Comparison of ENCODE assay signal across 8 cellular contexts in genomic region chr17:13016881-13017622, GRCh38. TPM values are rescaled to one million over a fixed set of nuclear protein-coding genes. Genes with fewer than 3 reads are reported as not detected.
DNase-seq lines count a peak whose midpoint lies in the region; ATAC-seq and TF ChIP-seq lines count a peak whose summit lies in the region.

No MANE protein-coding gene starts in this region.

- peak overlapping the region; percentile 43 for H3K27ac ChIP-seq in SU-DHL-6 (ENCODE audit: low read depth, low read length)

- no peaks in the 10 kb centered on the region for H3K9me2 ChIP-seq in SU-DHL-6 (replicated peaks; ENCODE audit: insufficient read depth, low read length)

- H3K4me3 ChIP-seq in SU-DHL-6 (ENCODE audit: insufficient read depth, low read length, poor library complexity, severe bottlenecking) (peak overlapping the region; percentile 72), fibroblast of mammary gland (ENCODE audit: control insufficient read depth, low read depth, low read length) (peak overlapping the region; percentile 90)

- H3K4me1 Mint-ChIP-seq in osteocyte (ENCODE audit: unreplicated experiment) = peaks cover 16% of the 10 kb centered on the region

- H3K4me3 Mint-ChIP-seq in osteocyte (ENCODE audit: unreplicated experiment) = peak overlapping the region; percentile 90

- no peaks in the 10 kb centered on the region for H3K27me3 ChIP-seq in SU-DHL-6 (ENCODE audit: low read length)

- peaks cover 25% of the 10 kb centered on the region for H3K79me2 ChIP-seq in SU-DHL-6 (ENCODE audit: insufficient read depth, low read length)

- H2AFZ ChIP-seq in SU-DHL-6 (ENCODE audit: low read depth, low read length, severe bottlenecking) = peak overlapping the region; percentile 17

- ATAC-seq in HG02938 (IDR thresholded peaks at IDR 0.05; ENCODE audit: unreplicated experiment) = peak; percentile 26

- H3K27ac Mint-ChIP-seq in osteocyte (ENCODE audit: unreplicated experiment) = peak overlapping the region; percentile 81

- peaks cover 19% of the 10 kb centered on the region for H3K36me3 ChIP-seq in SU-DHL-6 (ENCODE audit: low read length)

- H3K27me3 Mint-ChIP-seq in osteocyte (ENCODE audit: unreplicated experiment) = no peaks in the 10 kb centered on the region

- H3K9me3 ChIP-seq in SU-DHL-6 (ENCODE audit: insufficient read depth, low read length) = no peaks in the 10 kb centered on the region

- no peaks in the 10 kb centered on the region for H3F3A ChIP-seq in SU-DHL-6 (ENCODE audit: insufficient read depth)

- H3K36me3 Mint-ChIP-seq in osteocyte (ENCODE audit: unreplicated experiment) = peaks cover 33% of the 10 kb centered on the region

- peak overlapping the region; percentile 75 for H3K9ac ChIP-seq in SU-DHL-6 (ENCODE audit: low read length)

- peak overlapping the region; percentile 91 for H3K4me2 ChIP-seq in SU-DHL-6 (ENCODE audit: low read depth, low read length, poor library complexity, severe bottlenecking)

- TF ChIP-seq CTCF in SU-DHL-6 (IDR thresholded peaks at IDR 0.05; ENCODE audit: insufficient read depth, low read length, poor library complexity, severe bottlenecking) (no peak), fibroblast of mammary gland (conservative IDR thresholded peaks at IDR 0.05; ENCODE audit: control insufficient read depth, insufficient read depth, low read depth, low read length) (no peak), osteocyte (IDR thresholded peaks at IDR 0.05) (no peak)

- DNase-seq in DMS 273 (lab: John Stamatoyannopoulos, UW; ENCODE audit: unreplicated experiment) (peak; percentile 6), DMS 273 treated with DMSO at 0.1 percent for 48 hours (lab: John Stamatoyannopoulos, UW) (no peak), fibroblast of mammary gland (ENCODE audit: low read depth) (peak; percentile 47), osteocyte (ENCODE audit: extremely low spot score, unreplicated experiment) (no peak), NCI-H1930 (lab: John Stamatoyannopoulos, UW) (no peak), NCI-H2196 (lab: John Stamatoyannopoulos, UW; ENCODE audit: unreplicated experiment) (no peak)

- H3K9me3 Mint-ChIP-seq in osteocyte (ENCODE audit: unreplicated experiment) = no peaks in the 10 kb centered on the region

- no peaks in the 10 kb centered on the region; the same call in 1 of the 2 replicates for H4K20me1 ChIP-seq in SU-DHL-6 (ENCODE audit: low read depth, low read length)

RNA-seq across cellular contexts. Expression of gene ELAC2, which starts 0.8 kb away (rescaled TPM):
- total RNA-seq in osteocyte = 49.5 and 51.8 TPM in 2 replicates

Comparison
In these comparisons a context has a peak if more than half of its experiments do, and no peak if none do; other contexts are left out.
1. DNase-seq: peak in DMS 273 (single experiment) and fibroblast of mammary gland (single experiment); none in DMS 273 treated with DMSO at 0.1 percent for 48 hours (single experiment), osteocyte (single experiment), NCI-H1930 (0 of 2) and NCI-H2196 (single experiment).